1 cellular context compared by ENCODE assay signal in the genomic region with DNA sequence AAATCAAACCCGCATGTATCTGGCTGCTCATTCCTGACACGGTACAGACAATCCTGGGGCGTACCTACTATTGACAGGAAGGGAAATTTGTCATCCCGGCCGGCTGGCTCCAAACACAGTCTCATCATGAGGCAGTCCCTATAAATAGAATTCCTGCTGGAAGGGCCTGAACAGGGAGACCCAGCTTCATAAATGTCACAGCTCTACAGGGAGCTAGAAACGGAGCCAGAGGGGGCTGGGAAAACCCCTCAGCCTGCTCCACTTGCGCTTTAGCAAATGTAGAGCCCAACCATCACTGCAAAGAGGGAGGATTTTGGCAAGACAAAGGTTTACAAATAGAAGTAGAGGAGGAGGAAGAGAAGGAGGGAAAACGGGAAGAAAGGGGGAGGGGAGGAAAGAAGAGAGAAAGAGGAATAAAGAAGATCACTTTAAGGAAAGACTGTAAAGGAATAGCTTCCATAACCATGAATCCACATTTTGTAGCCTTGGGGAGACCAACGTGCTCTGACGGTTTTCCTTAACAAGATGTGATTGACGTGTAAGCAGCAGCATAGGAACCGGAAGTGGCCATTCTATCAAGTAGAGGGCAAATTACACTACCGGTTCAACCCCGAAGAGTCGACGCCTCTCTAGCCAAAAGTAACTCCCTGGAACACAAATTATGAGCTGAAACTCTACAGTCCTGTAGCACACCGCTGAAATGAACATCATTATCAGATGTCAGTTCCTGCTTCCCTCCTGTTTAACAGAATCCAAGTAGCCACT.
TF ChIP-seq lines count a peak whose summit lies in the region.

No MANE protein-coding gene starts in this region.

TF ChIP-seq in GM23338, 12 proteins besides CTCF, POLR2A, EP300 and RAD21 (continued from another document):
- TF ChIP-seq STAT1 (IDR thresholded peaks at IDR 0.05; ENCODE audit: unreplicated experiment) (no peak), NANOG (IDR thresholded peaks at IDR 0.05; ENCODE audit: borderline replicate concordance) (no peak), EZH2phosphoT487 (IDR thresholded peaks at IDR 0.05; ENCODE audit: unreplicated experiment) (no peak), EZH2 (IDR thresholded peaks at IDR 0.05; ENCODE audit: low read depth, unreplicated experiment) (no peak)
